9 cellular contexts compared by ENCODE assay signal in the genomic region with DNA sequence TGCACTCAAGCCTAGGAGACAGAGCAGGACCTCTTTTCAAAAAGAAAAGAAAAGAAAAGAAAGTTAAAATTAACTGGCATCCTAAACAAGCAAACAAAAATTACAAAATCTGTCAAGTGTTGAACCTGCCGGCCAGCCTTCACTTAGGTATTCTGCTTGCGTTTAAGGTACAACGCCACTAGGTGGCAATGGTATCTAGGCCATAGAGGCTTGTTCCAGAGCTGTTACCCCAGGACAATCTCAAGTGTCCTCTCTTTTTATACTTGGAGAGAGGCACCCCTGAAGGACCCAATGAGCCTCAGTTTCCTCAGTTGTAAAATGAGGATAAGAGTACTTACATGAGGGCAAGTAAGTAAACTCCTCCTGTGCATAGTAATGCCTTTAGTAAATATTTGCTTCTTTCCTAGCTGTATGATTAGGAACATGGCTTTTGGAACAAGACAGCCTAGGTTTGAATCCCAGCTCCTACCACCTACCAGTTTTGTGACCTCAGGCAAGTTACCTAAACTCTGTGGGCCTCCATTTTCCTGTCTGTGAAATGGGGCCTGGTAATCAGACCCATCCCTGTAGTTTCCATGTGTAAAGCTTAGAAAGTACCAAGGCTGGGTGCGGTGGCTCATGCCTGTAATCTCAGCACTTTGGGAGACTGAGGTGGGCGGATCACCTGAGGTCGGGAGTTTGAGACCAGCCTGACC. TPM values are rescaled to one million over a fixed set of nuclear protein-coding genes. Genes with fewer than 3 reads are reported as not detected.
A peak's percentile ranks its signal among the peaks of the same experiment; 100 is the strongest.
DNase-seq lines count a peak whose midpoint lies in the region; TF ChIP-seq lines count a peak whose summit lies in the region.
"Had no signal": no experiment of that assay in that cellular context is flagged by ENCODE, and none has a peak within 500 bp of the region (broad histone marks: within the 10 kb centered on the region; RNA-seq: fewer than 3 reads in every experiment).

No MANE protein-coding gene starts in this region.

- no peak overlapping the region for H2BK120ac ChIP-seq in mesenchymal stem cell (ENCODE audit: low read depth, low read length)

- TF ChIP-seq POLR2A in suprapubic skin (IDR thresholded peaks at IDR 0.05): no peak
- TF ChIP-seq POLR2A in ovary (IDR thresholded peaks at IDR 0.05): no peak

- TF ChIP-seq EP300 in suprapubic skin (IDR thresholded peaks at IDR 0.05) (no peak), ovary (IDR thresholded peaks at IDR 0.05) (no peak)

- no peak overlapping the region for H2BK15ac ChIP-seq in mesenchymal stem cell (ENCODE audit: low read depth, poor library complexity, severe bottlenecking)

- H3K27ac ChIP-seq in mesenchymal stem cell (ENCODE audit: low read length, poor library complexity, severe bottlenecking): no peak overlapping the region
- no peak overlapping the region for H3K27ac ChIP-seq in suprapubic skin
- no peak overlapping the region for H3K27ac ChIP-seq in ovary
- H3K27ac ChIP-seq: epithelial cell of prostate had no signal

- TF ChIP-seq CTCF in WI38 (IDR thresholded peaks at IDR 0.05; ENCODE audit: low read depth, low read length): peak; percentile 51; the same call in 1 of the 2 replicates
- TF ChIP-seq CTCF in chondrocyte (IDR thresholded peaks at IDR 0.05): peak; percentile 84
- peak; percentile 14 to 44 for TF ChIP-seq CTCF in suprapubic skin (IDR thresholded peaks at IDR 0.05)
- no peak for TF ChIP-seq CTCF in ovary (IDR thresholded peaks at IDR 0.05)

- DNase-seq in NCI-H1436 (lab: John Stamatoyannopoulos, UW) (peak; percentile 36), NCI-H1436 treated with DMSO at 0.1 percent for 48 hours (lab: John Stamatoyannopoulos, UW) (no peak), NCI-H2029 (lab: John Stamatoyannopoulos, UW) (peak; percentile 13), chondrocyte (ENCODE audit: low spot score) (no peak), mesenchymal stem cell (peak; percentile 40), suprapubic skin (ENCODE audit: low spot score in 2 of 2) (no peak), ovary (no peak)

- H3K27me3 Mint-ChIP-seq in chondrocyte (ENCODE audit: low read depth): peaks cover 9% of the 10 kb centered on the region

- H3K4ac ChIP-seq in mesenchymal stem cell (ENCODE audit: low read depth in 1 of 2, low read length in 2 of 2): no peak overlapping the region

- no peak overlapping the region for H3K9ac ChIP-seq in mesenchymal stem cell (ENCODE audit: low read length)

- no peak overlapping the region for H4K91ac ChIP-seq in mesenchymal stem cell (ENCODE audit: low read length)

- H3K9me3 ChIP-seq in mesenchymal stem cell (ENCODE audit: control insufficient read depth, low read length): no peaks in the 10 kb centered on the region
- no peaks in the 10 kb centered on the region for H3K9me3 ChIP-seq in suprapubic skin
- H3K9me3 ChIP-seq in ovary: no peaks in the 10 kb centered on the region

- no peak overlapping the region for H2AFZ ChIP-seq in mesenchymal stem cell (ENCODE audit: low read depth, low read length)

- no peaks in the 10 kb centered on the region for H3K36me3 Mint-ChIP-seq in chondrocyte (ENCODE audit: low read depth)

- H4K8ac ChIP-seq in mesenchymal stem cell (ENCODE audit: low read length): no peak overlapping the region

- H2BK5ac ChIP-seq in mesenchymal stem cell (ENCODE audit: low read depth, low read length, poor library complexity, severe bottlenecking): no peak overlapping the region

- H3K14ac ChIP-seq in mesenchymal stem cell (ENCODE audit: low read length in 2 of 2): no peak overlapping the region

- H3K36me3 ChIP-seq in mesenchymal stem cell (ENCODE audit: control insufficient read depth in 1 of 2, insufficient read depth in 2 of 2, low read depth in 1 of 2, low read length in 2 of 2) (no peaks in the 10 kb centered on the region), suprapubic skin (no peaks in the 10 kb centered on the region), ovary (no peaks in the 10 kb centered on the region)

- no peak overlapping the region for H3K4me3 Mint-ChIP-seq in chondrocyte (ENCODE audit: unreplicated experiment)

- H3K23ac ChIP-seq in mesenchymal stem cell (ENCODE audit: low read length in 2 of 2): no peak overlapping the region

- H3K27ac Mint-ChIP-seq in chondrocyte (ENCODE audit: unreplicated experiment): no peak overlapping the region

- H3K4me1 ChIP-seq in mesenchymal stem cell (ENCODE audit: control insufficient read depth, insufficient read depth, low read depth, low read length): peaks cover 5% of the 10 kb centered on the region
- H3K4me1 ChIP-seq in suprapubic skin: no peaks in the 10 kb centered on the region
- H3K4me1 ChIP-seq in ovary (ENCODE audit: insufficient read depth): no peaks in the 10 kb centered on the region

- intact Hi-C loops in ovary (cut with DNase I): no loop called here

- H3K79me1 ChIP-seq in mesenchymal stem cell (replicated peaks; ENCODE audit: low read length, poor library complexity, severe bottlenecking): no peaks in the 10 kb centered on the region

- WGBS in mesenchymal stem cell: 24% methylated on average over 4 of the region's 6 CpGs
- 59% methylated on average over 6 of the region's 6 CpGs for WGBS in suprapubic skin
- 54 to 58% (median 54%) methylated on average over 6 of the region's 6 CpGs for WGBS in ovary, 3 donors

- H3K27me3 ChIP-seq in mesenchymal stem cell (ENCODE audit: control insufficient read depth in 1 of 2, insufficient read depth in 1 of 2, low read length in 2 of 2): peaks cover 16 to 20% of the 10 kb centered on the region in 2 experiments
- H3K27me3 ChIP-seq in suprapubic skin: peaks cover 21% of the 10 kb centered on the region
- H3K27me3 ChIP-seq in ovary: no peaks in the 10 kb centered on the region

- no peak overlapping the region for H3K4me2 ChIP-seq in mesenchymal stem cell (ENCODE audit: low read length, poor library complexity, severe bottlenecking)

- no peak overlapping the region for H2AK5ac ChIP-seq in mesenchymal stem cell (ENCODE audit: low read length, severe bottlenecking)

- no peaks in the 10 kb centered on the region for H3K9me3 Mint-ChIP-seq in chondrocyte (ENCODE audit: low read depth)

- H3K18ac ChIP-seq in mesenchymal stem cell (ENCODE audit: low read depth in 1 of 2, low read length in 2 of 2): no peak overlapping the region

- H3K4me1 Mint-ChIP-seq in chondrocyte (ENCODE audit: low read depth): peaks cover under 1% of the 10 kb centered on the region

- no peak overlapping the region for H2BK12ac ChIP-seq in mesenchymal stem cell (ENCODE audit: low read length in 2 of 2)

- no peak overlapping the region for H3K4me3 ChIP-seq in WI38 (ENCODE audit: low read depth, low read length)
- H3K4me3 ChIP-seq in mesenchymal stem cell (ENCODE audit: insufficient read depth in 1 of 2, low read depth in 1 of 2, low read length in 2 of 2): no peak overlapping the region
- no peak overlapping the region for H3K4me3 ChIP-seq in suprapubic skin
- H3K4me3 ChIP-seq in ovary: no peak overlapping the region

RNA-seq across cellular contexts. Expression of a gene that starts 5.8 kb away (rescaled TPM):
- total RNA-seq in chondrocyte (0.15 to 0.21 TPM in 2 of 3 replicates, not detected in the other), suprapubic skin (under 1 TPM in 2 of 4 donors, not detected in 2; 0.11 to 0.40 TPM), ovary (under 1 TPM in 5 of 7 donors, not detected in 2; 0.08 to 0.47 (median 0.35) TPM)
- polyA plus RNA-seq in mesenchymal stem cell (2013, experiment 1 of 2): 0.07 TPM
- polyA plus RNA-seq in mesenchymal stem cell (2013, experiment 2 of 2): 0.03 TPM
- polyA plus RNA-seq in ovary: under 1 TPM; 0.45 to 0.55 TPM

RNA-seq across cellular contexts. Expression of a gene that starts 34.2 kb away (rescaled TPM):
- total RNA-seq in chondrocyte (751 to 941 TPM (median 771 TPM) in 3 replicates), suprapubic skin (1,000 to 10,000 TPM; 1,674 to 3,777 (median 3,332) TPM), ovary (over 10,000 TPM in 1 of 7 donors, 1,000 to 10,000 TPM in 6; 2,362 to 10,077 (median 2,497) TPM)
- 1,582 TPM for polyA plus RNA-seq in mesenchymal stem cell (2013, experiment 1 of 2)
- 1,567 TPM for polyA plus RNA-seq in mesenchymal stem cell (2013, experiment 2 of 2)
- polyA plus RNA-seq in ovary: 1,000 to 10,000 TPM; 1,945 to 5,240 TPM

Comparison
In these comparisons a context has a peak if more than half of its experiments do, and no peak if none do; other contexts are left out.
1. DNase-seq: peak in NCI-H1436 (single experiment), NCI-H2029 (single experiment) and mesenchymal stem cell (single experiment); none in NCI-H1436 treated with DMSO at 0.1 percent for 48 hours (single experiment), chondrocyte (single experiment), suprapubic skin (0 of 2) and ovary (0 of 5).
2. CTCF ChIP-seq: peak in WI38 (single experiment), chondrocyte (single experiment) and suprapubic skin (2 of 2); none in ovary (0 of 3).